ENCODE assay signal across 19 cellular contexts in the genomic region with DNA sequence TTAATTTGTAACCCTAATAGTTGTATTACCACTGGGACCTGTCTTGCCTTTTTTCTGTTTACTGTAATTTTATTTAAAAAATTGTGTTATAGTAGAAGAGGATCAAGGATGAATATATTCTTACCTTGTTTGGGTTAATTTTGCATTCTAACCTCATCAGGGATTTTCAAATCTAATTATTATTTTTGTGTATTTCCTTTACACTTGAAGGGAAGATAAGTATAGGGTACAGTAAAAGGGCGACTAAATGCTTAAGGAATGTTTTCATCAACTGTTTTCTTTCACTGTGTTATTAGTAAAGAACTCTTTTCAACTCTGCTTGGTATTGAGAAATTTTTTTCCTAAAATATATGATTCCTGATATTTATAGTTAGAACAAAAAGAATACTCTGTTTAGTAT. TPM values are rescaled to one million over a fixed set of nuclear protein-coding genes. Genes with fewer than 3 reads are reported as not detected.
DNase-seq lines count a peak whose midpoint lies in the region; ATAC-seq and TF ChIP-seq lines count a peak whose summit lies in the region.
"Had no signal": no experiment of that assay in that cellular context is flagged by ENCODE, and none has a peak within 500 bp of the region (broad histone marks: within the 10 kb centered on the region; RNA-seq: fewer than 3 reads in every experiment).

No MANE protein-coding gene starts in this region.

- TF ChIP-seq CTCF in IMR-90 (conservative IDR thresholded peaks at IDR 0.05; ENCODE audit: low read depth, low read length) = no peak
- TF ChIP-seq CTCF in tibial artery (IDR thresholded peaks at IDR 0.05) = no peak

- POLR2A ChIA-PET in IMR-90 (lab: Charles Lee; ENCODE audit: unreplicated experiment) = no interaction called here

- H2AFZ ChIP-seq in IMR-90 (replicated peaks; ENCODE audit: low read length, poor library complexity) = no peak overlapping the region

- H3K9me1 ChIP-seq in IMR-90 (ENCODE audit: insufficient read depth, low read length) = peaks cover 19% of the 10 kb centered on the region

- H3K36me3 ChIP-seq in IMR-90 (ENCODE audit: control insufficient read depth, insufficient read depth, low read length) (peaks cover 3% of the 10 kb centered on the region; the same call in 1 of the 2 replicates), tibial artery (no peaks in the 10 kb centered on the region)
- H3K36me3 ChIP-seq: HAP-1 had no signal

- H2BK120ac ChIP-seq in IMR-90 (ENCODE audit: low read depth, low read length) = 0 out of 2 replicates have a peak overlapping the region, but pooled peaks have one; percentile 55

- peak overlapping the region in 1 of 2 experiments; percentile 6; a peak in 1 of 4 replicates for H4K8ac ChIP-seq in IMR-90 (ENCODE audit: low read depth in 2 of 2, low read length in 2 of 2)

- H3K4ac ChIP-seq in IMR-90 (ENCODE audit: low read depth, low read length) = peak overlapping the region; percentile 86

- H3K4me2 ChIP-seq in IMR-90 (ENCODE audit: low read depth, low read length) = peak overlapping the region; percentile 33; the same call in 1 of the 2 replicates
- H3K4me2 ChIP-seq: KMS-11, SK-N-SH had no signal

- H3K4me3 ChIP-seq in IMR-90 (ENCODE audit: insufficient read depth, low read depth, low read length) (no peak overlapping the region), tibial artery (no peak overlapping the region)
- H3K4me3 ChIP-seq: HAP-1, MG63, Peyer's patch had no signal

- no peak overlapping the region for H2BK20ac ChIP-seq in IMR-90 (ENCODE audit: low read depth, low read length)

- TF ChIP-seq RAD21 in IMR-90 (IDR thresholded peaks at IDR 0.05; ENCODE audit: low read length) = no peak

- H3K9ac ChIP-seq in IMR-90 (ENCODE audit: low read depth, low read length) = no peak overlapping the region
- H3K9ac ChIP-seq: KMS-11, SK-N-SH had no signal

- no peak overlapping the region for H2AK9ac ChIP-seq in IMR-90 (replicated peaks; ENCODE audit: low read depth, low read length, poor library complexity)

- H2AK5ac ChIP-seq in IMR-90 (ENCODE audit: low read depth, low read length) = peak overlapping the region; percentile 95; the same call in 1 of the 2 replicates

- H3K14ac ChIP-seq in IMR-90 (replicated peaks; ENCODE audit: low read depth, low read length) = no peak overlapping the region

- no peak overlapping the region for H3K56ac ChIP-seq in IMR-90 (ENCODE audit: extremely low read depth, insufficient read depth, low read length)

- dilution Hi-C loops in IMR-90 (cut with HindIII; ENCODE audit: low sequenced_read_pairs, unreplicated experiment) = no loop called here

- 0 out of 2 replicates have a peak, but pooled peaks cover 3% of the 10 kb centered on the region for H4K20me1 ChIP-seq in IMR-90 (ENCODE audit: insufficient read depth, low read length)

- H3K23ac ChIP-seq in IMR-90 (ENCODE audit: low read depth, low read length) = no peak overlapping the region

- H3K27me3 ChIP-seq in IMR-90 (ENCODE audit: control insufficient read depth, insufficient read depth, low read length) (no peaks in the 10 kb centered on the region), tibial artery (no peaks in the 10 kb centered on the region)
- H3K27me3 ChIP-seq: MG63, Peyer's patch had no signal

- in situ Hi-C loops in IMR-90 (cut with MboI; ENCODE audit: low sequenced_read_pairs) = no loop called here

- DNase-seq in EH (ENCODE audit: low read depth) = peak; percentile 33
- DNase-seq in IMR-90 = peak; percentile 17
- DNase-seq in iris pigment epithelial cell (ENCODE audit: low read depth) = peak; percentile 22
- DNase-seq in tibial artery = no peak
- no peak for DNase-seq in erythroblast (lab: John Stamatoyannopoulos, UW)
- no peak for DNase-seq in activated T-cell treated with anti-CD3 and anti-CD28 coated beads, Interleukin-2, amount 50 U/mL, for 48 hours
- DNase-seq: ACHN, Caco-2, MG63, NCI-H1092, NCI-H146, NCI-H2081, NCI-H774, Peyer's patch, Right ventricle myocardium superior, SK-N-SH had no signal

- no CpG with 5 or more reads among the region's 1 CpG for WGBS in IMR-90 (ENCODE audit: extremely low coverage in 2 of 2, insufficient read length in 1 of 2), 2 experiments

- TF ChIP-seq POLR2A in IMR-90 (IDR thresholded peaks at IDR 0.05; ENCODE audit: low read depth, low read length) = no peak
- TF ChIP-seq POLR2A in erythroblast (IDR thresholded peaks at IDR 0.05; ENCODE audit: low read length) = no peak

- H3K9me3 ChIP-seq in IMR-90 (ENCODE audit: control insufficient read depth, insufficient read depth, low read length) (no peaks in the 10 kb centered on the region), tibial artery (no peaks in the 10 kb centered on the region)
- H3K9me3 ChIP-seq: Caco-2, HAP-1, Peyer's patch, SK-N-SH had no signal

- H3K18ac ChIP-seq in IMR-90 (ENCODE audit: low read depth, low read length) = peak overlapping the region; percentile 94

- no peak overlapping the region; the same call in 1 of the 2 replicates for H4K5ac ChIP-seq in IMR-90 (ENCODE audit: low read depth, low read length)

- CTCF ChIA-PET in IMR-90 (lab: Yijun Ruan, JAX) = interaction anchor here (1.0 kb wide), 1 partner anchor 104 kb away, joined by 3 read pairs; no protein-coding TSS in a partner anchor

- peaks cover 18% of the 10 kb centered on the region for H3K4me1 ChIP-seq in IMR-90 (ENCODE audit: control insufficient read depth, insufficient read depth, low read length)
- H3K4me1 ChIP-seq in tibial artery = peaks cover 0 to 93% (median 64%) of the 10 kb centered on the region in 4 donors

- no peak for ATAC-seq in IMR-90 (ENCODE audit: low read depth)
- no peak for ATAC-seq in HG02870 (IDR thresholded peaks at IDR 0.05; ENCODE audit: unreplicated experiment)

- intact Hi-C loops in IMR-90 (cut with micrococcal nuclease) (no loop called here), tibial artery (cut with DNase I; ENCODE audit: low total_unique reads) (no loop called here)

- BruUV-seq in IMR-90 (replicated peaks; lab: Mats Ljungman, UMichigan) = no TSS peak

- H3K79me1 ChIP-seq in IMR-90 (ENCODE audit: low read depth in 1 of 2, low read length in 2 of 2) = peaks cover 23 to 74% of the 10 kb centered on the region in 2 experiments

- H3K27ac ChIP-seq in IMR-90 (ENCODE audit: insufficient read depth, low read length) (peak overlapping the region; percentile 72; the same call in 1 of the 2 replicates), tibial artery (peak overlapping the region; percentile 76)
- H3K27ac ChIP-seq: KMS-11, Peyer's patch had no signal

- H2BK15ac ChIP-seq in IMR-90 (ENCODE audit: low read depth, low read length) = 0 out of 3 replicates have a peak overlapping the region, but pooled peaks have one; percentile 50

- 0 out of 2 replicates have a peak overlapping the region, but pooled peaks have one; percentile 42 for H4K91ac ChIP-seq in IMR-90 (ENCODE audit: insufficient read depth, low read depth, low read length)

- peak overlapping the region; percentile 86 for H2BK5ac ChIP-seq in IMR-90 (ENCODE audit: low read depth, low read length, poor library complexity, severe bottlenecking)

TF ChIP-seq in IMR-90, 13 proteins besides CTCF, POLR2A, EP300 and RAD21:
- TF ChIP-seq FOS (IDR thresholded peaks at IDR 0.05; ENCODE audit: low read depth, low read length) = no peak
- TF ChIP-seq, protein P1, sequence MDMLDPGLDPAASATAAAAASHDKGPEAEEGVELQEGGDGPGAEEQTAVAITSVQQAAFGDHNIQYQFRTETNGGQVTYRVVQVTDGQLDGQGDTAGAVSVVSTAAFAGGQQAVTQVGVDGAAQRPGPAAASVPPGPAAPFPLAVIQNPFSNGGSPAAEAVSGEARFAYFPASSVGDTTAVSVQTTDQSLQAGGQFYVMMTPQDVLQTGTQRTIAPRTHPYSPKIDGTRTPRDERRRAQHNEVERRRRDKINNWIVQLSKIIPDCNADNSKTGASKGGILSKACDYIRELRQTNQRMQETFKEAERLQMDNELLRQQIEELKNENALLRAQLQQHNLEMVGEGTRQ (IDR thresholded peaks at IDR 0.05; ENCODE audit: low read depth, low read length) = no peak
- no peak for TF ChIP-seq MAFK (IDR thresholded peaks at IDR 0.05; ENCODE audit: low read depth, low read length)
- no peak for TF ChIP-seq NFE2L2 (IDR thresholded peaks at IDR 0.05; ENCODE audit: low read depth, low read length)
- no peak for TF ChIP-seq MAZ (IDR thresholded peaks at IDR 0.05; ENCODE audit: borderline replicate concordance, low read depth, low read length)
- TF ChIP-seq BHLHE40 (IDR thresholded peaks at IDR 0.05; ENCODE audit: low read depth, low read length) = no peak
- TF ChIP-seq CEBPB (IDR thresholded peaks at IDR 0.05; ENCODE audit: low read depth, low read length) = no peak
- TF ChIP-seq CHD1 (IDR thresholded peaks at IDR 0.05; ENCODE audit: low read depth, low read length) = no peak

RNA-seq across cellular contexts. Expression of a gene that starts 33.3 kb away (rescaled TPM):
- 98.9 and 127 TPM in 2 replicates for total RNA-seq in IMR-90 (2012; rRNA removed)
- 38.1 and 51.4 TPM in 2 replicates for polyA plus RNA-seq in IMR-90 (2012; rRNA removed)
- polyA plus RNA-seq in IMR-90 (2012; cell fraction: cytosol; rRNA removed) = 11.8 and 14.9 TPM in 2 replicates
- 15.3 and 74.5 TPM in 2 replicates for polyA plus RNA-seq in IMR-90 (2012; cell fraction: nucleus; rRNA removed; ENCODE audit: low replicate concordance)

Comparison
In these comparisons a context has a peak if more than half of its experiments do, and no peak if none do; other contexts are left out.
1. DNase-seq: peak in EH (single experiment), IMR-90 (single experiment) and iris pigment epithelial cell (single experiment); none in tibial artery (0 of 2), erythroblast (0 of 2) and activated T-cell treated with anti-CD3 and anti-CD28 coated beads, Interleukin-2, amount 50 U/mL, for 48 hours (0 of 2).